ENCODE assay signal across 15 cellular contexts in the genomic region with DNA sequence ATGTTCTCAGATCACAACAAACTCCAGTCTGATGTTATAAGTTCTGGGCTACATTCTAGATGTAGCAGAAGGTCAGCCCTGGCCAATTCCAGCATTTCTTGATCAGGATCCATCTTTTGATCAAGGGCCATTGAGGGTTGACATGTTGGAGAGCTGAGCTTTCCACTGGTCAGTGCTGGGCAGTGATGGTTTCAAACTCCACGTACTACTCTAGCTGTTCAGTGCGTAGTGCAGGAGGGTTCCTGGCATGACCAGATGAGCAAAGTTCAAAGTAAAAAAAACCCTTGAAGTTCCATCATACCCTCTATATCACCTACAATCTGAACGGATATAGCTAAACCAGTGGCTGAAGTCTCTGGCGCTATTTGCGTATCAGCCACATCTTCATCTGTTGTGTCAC.
DNase-seq lines count a peak whose midpoint lies in the region; ATAC-seq and TF ChIP-seq lines count a peak whose summit lies in the region.
"Had no signal": no experiment of that assay in that cellular context is flagged by ENCODE, and none has a peak within 500 bp of the region (broad histone marks: within the 10 kb centered on the region; RNA-seq: fewer than 3 reads in every experiment).

No MANE protein-coding gene starts in this region.

- 91 to 94% methylated on average over 5 of the region's 5 CpGs for WGBS in GM23248 (ENCODE audit: low coverage in 1 of 2, low lambda C conversion rate in 2 of 2, missing lambda C conversion rate in 2 of 2), 2 experiments

- H3K79me2 ChIP-seq in PC-9 (ENCODE audit: low read depth) (no peaks in the 10 kb centered on the region), GM23248 (ENCODE audit: insufficient read depth) (no peaks in the 10 kb centered on the region)

- peak overlapping the region; percentile 37 for H3K4me2 ChIP-seq in PC-9
- H3K4me2 ChIP-seq in GM23248 (ENCODE audit: unreplicated experiment), result no peak overlapping the region

- intact Hi-C loops in PC-9 (cut with micrococcal nuclease; ENCODE audit: unreplicated experiment), result loop anchor here (1.0 kb wide), 1 partner anchor 31 kb away; no protein-coding TSS in a partner anchor
- intact Hi-C loops in left colon (cut with DNase I, micrococcal nuclease), result no loop called here
- intact Hi-C loops in mucosa of descending colon (cut with DNase I, micrococcal nuclease), result no loop called here
- intact Hi-C loops in natural killer cell (cut with micrococcal nuclease), result no loop called here

- H3K4me3 ChIP-seq in PC-9, result no peak overlapping the region
- H3K4me3 ChIP-seq in mucosa of descending colon, result no peak overlapping the region
- H3K4me3 ChIP-seq in GM23248, result no peak overlapping the region
- H3K4me3 ChIP-seq: GM12878 had no signal

- H3K9me2 ChIP-seq in PC-9 (ENCODE audit: insufficient read depth), result no peaks in the 10 kb centered on the region
- H3K9me2 ChIP-seq in GM23248 (ENCODE audit: insufficient read depth), result no peaks in the 10 kb centered on the region

- no peak overlapping the region for H3K9ac ChIP-seq in GM23248

- no peaks in the 10 kb centered on the region for H3K4me1 Mint-ChIP-seq in natural killer cell
- H3K4me1 Mint-ChIP-seq: B cell had no signal

- H4K20me1 ChIP-seq in PC-9 (ENCODE audit: insufficient read depth), result no peaks in the 10 kb centered on the region
- H4K20me1 ChIP-seq in GM23248 (ENCODE audit: insufficient read depth), result no peaks in the 10 kb centered on the region

- no peaks in the 10 kb centered on the region for H3K27me3 Mint-ChIP-seq in natural killer cell (ENCODE audit: low read depth in 2 of 2)
- H3K27me3 Mint-ChIP-seq: B cell had no signal

- peaks cover 20% of the 10 kb centered on the region for H3F3A ChIP-seq in PC-9 (ENCODE audit: insufficient read depth, low read depth)
- peaks cover under 1% of the 10 kb centered on the region; the same call in 1 of the 2 replicates for H3F3A ChIP-seq in GM23248 (ENCODE audit: insufficient read depth)

- no peak overlapping the region for H2AFZ ChIP-seq in PC-9
- H2AFZ ChIP-seq in GM23248, result no peak overlapping the region

- peaks cover 19% of the 10 kb centered on the region for H3K4me1 ChIP-seq in PC-9 (replicated peaks; ENCODE audit: insufficient read depth)
- peaks cover 7% of the 10 kb centered on the region for H3K4me1 ChIP-seq in mucosa of descending colon (ENCODE audit: low read depth)
- H3K4me1 ChIP-seq in GM23248 (ENCODE audit: insufficient read depth), result no peaks in the 10 kb centered on the region

- DNase-seq in PC-9 (no peak), left colon (no peak), mucosa of descending colon (no peak), GM23248 (no peak), natural killer cell (no peak)
- DNase-seq: C1 segment of cervical spinal cord; Calu3; CD4-positive, alpha-beta T cell; DMS79; GOT3; H9 had no signal

- in situ Hi-C loops in GM23248 (cut with MboI), result no loop called here

- H3K27ac ChIP-seq in 22Rv1 (peak overlapping the region; percentile 50), PC-9 (peak overlapping the region; percentile 53), GM23248 (no peak overlapping the region)

- H3K9me3 Mint-ChIP-seq in natural killer cell, result peaks cover 0 to 6% of the 10 kb centered on the region in 2 donors
- H3K9me3 Mint-ChIP-seq: CD4-positive, alpha-beta T cell had no signal

- no peaks in the 10 kb centered on the region for H3K36me3 Mint-ChIP-seq in natural killer cell

- POLR2A ChIA-PET in PC-9 (lab: Charles Lee; ENCODE audit: unreplicated experiment), result no interaction called here

- CTCF ChIA-PET in PC-9 (lab: Charles Lee), result no interaction called here

- H3K27me3 ChIP-seq in PC-9 (ENCODE audit: insufficient read depth, low read depth) (no peaks in the 10 kb centered on the region), GM23248 (replicated peaks; ENCODE audit: insufficient read depth) (0 out of 2 replicates have a peak, but pooled peaks cover 4% of the 10 kb centered on the region)

- ATAC-seq in left colon (peak; percentile 67), mucosa of descending colon (peak; percentile 57), GM21529 (IDR thresholded peaks at IDR 0.05; ENCODE audit: unreplicated experiment) (no peak), natural killer cell (no peak)
- ATAC-seq: GM12878 had no signal

- no peak overlapping the region for H3K27ac Mint-ChIP-seq in natural killer cell
- H3K27ac Mint-ChIP-seq: B cell; CD4-positive, alpha-beta T cell; H9 had no signal

- no TSS peak for BruUV-seq in PC-9 (replicated peaks; lab: Mats Ljungman, UMichigan)

- no peak overlapping the region for H3K4me3 Mint-ChIP-seq in natural killer cell
- H3K4me3 Mint-ChIP-seq: B cell; CD4-positive, alpha-beta T cell; H9 had no signal

- H3K36me3 ChIP-seq in PC-9 (ENCODE audit: low read depth) (0 out of 2 replicates have a peak, but pooled peaks cover 4% of the 10 kb centered on the region), mucosa of descending colon (ENCODE audit: low read depth) (no peaks in the 10 kb centered on the region), GM23248 (ENCODE audit: low read depth) (no peaks in the 10 kb centered on the region)

- H3K9me3 ChIP-seq in PC-9 (ENCODE audit: insufficient read depth, low read depth) (no peaks in the 10 kb centered on the region; the same call in 1 of the 2 replicates), mucosa of descending colon (no peaks in the 10 kb centered on the region), GM23248 (ENCODE audit: low read depth) (no peaks in the 10 kb centered on the region)

- TF ChIP-seq CTCF in 22Rv1 (IDR thresholded peaks at IDR 0.05), result no peak
- no peak for TF ChIP-seq CTCF in PC-9 (conservative IDR thresholded peaks at IDR 0.05)
- TF ChIP-seq CTCF in mucosa of descending colon (IDR thresholded peaks at IDR 0.05), result no peak
- TF ChIP-seq CTCF in natural killer cell (IDR thresholded peaks at IDR 0.05), result no peak

Comparison
In these comparisons a context has a peak if more than half of its experiments do, and no peak if none do; other contexts are left out.
1. ATAC-seq: peak in left colon (single experiment) and mucosa of descending colon (single experiment); none in GM21529 (single experiment) and natural killer cell (0 of 3).